Comparison of ENCODE assay signal across 1 cellular context in genomic region chr6:29752451-29753308, GRCh38.
TF ChIP-seq lines count a peak whose summit lies in the region.

No MANE protein-coding gene starts in this region.

TF ChIP-seq in HepG2, 621 proteins besides CTCF, POLR2A, EP300 and RAD21 (continued from another document and continues in another):
- TF ChIP-seq HMGXB4 (CRISPR knock-in tag; IDR thresholded peaks at IDR 0.05; ENCODE audit: borderline replicate concordance in 1 of 2, low read depth in 1 of 2) (peak; percentile 98 to 100), EEA1 (CRISPR knock-in tag; IDR thresholded peaks at IDR 0.05; ENCODE audit: borderline replicate concordance) (no peak), THAP7 (CRISPR knock-in tag; IDR thresholded peaks at IDR 0.05) (no peak), ZNF816 (CRISPR knock-in tag; IDR thresholded peaks at IDR 0.05; ENCODE audit: borderline replicate concordance) (no peak), NFKBIZ (CRISPR knock-in tag; IDR thresholded peaks at IDR 0.05) (0 out of 2 replicates have a peak, but pooled peaks have one; percentile 35), ZNF746 (CRISPR knock-in tag; IDR thresholded peaks at IDR 0.05) (no peak), ZFP41 (CRISPR knock-in tag; IDR thresholded peaks at IDR 0.05; ENCODE audit: borderline replicate concordance) (no peak), ZNF784 (CRISPR knock-in tag; IDR thresholded peaks at IDR 0.05; ENCODE audit: borderline replicate concordance) (0 out of 2 replicates have a peak, but pooled peaks have one; percentile 50), ZNF282 (IDR thresholded peaks at IDR 0.05; ENCODE audit: partially characterized antibody) (no peak), ZNF253 (CRISPR knock-in tag; IDR thresholded peaks at IDR 0.05; ENCODE audit: borderline replicate concordance) (no peak), U2AF1 (optimal IDR thresholded peaks at IDR 0.05; ENCODE audit: low read depth, low read length) (peak; percentile 86), HCFC1 (IDR thresholded peaks at IDR 0.05; ENCODE audit: low read depth, low read length) (no peak), ZNF138 (CRISPR knock-in tag; IDR thresholded peaks at IDR 0.05; ENCODE audit: low read depth) (no peak), ZSCAN22 (CRISPR knock-in tag; IDR thresholded peaks at IDR 0.05) (no peak), ZBTB4 (CRISPR knock-in tag; IDR thresholded peaks at IDR 0.05; ENCODE audit: borderline replicate concordance) (no peak), ZFP36 (IDR thresholded peaks at IDR 0.05; ENCODE audit: borderline replicate concordance, low read depth, low read length, partially characterized antibody) (no peak), NCOA2 (CRISPR knock-in tag; IDR thresholded peaks at IDR 0.05) (no peak; the same call in 1 of the 2 replicates), FOXA1 (IDR thresholded peaks at IDR 0.05) (no peak), FOXA1 (CRISPR knock-in tag; IDR thresholded peaks at IDR 0.05) (peak; percentile 42; the same call in 1 of the 2 replicates), ZBTB43 (CRISPR knock-in tag; conservative IDR thresholded peaks at IDR 0.05) (no peak; the same call in 1 of the 2 replicates), AFF4 (CRISPR knock-in tag; IDR thresholded peaks at IDR 0.05) (no peak), SKI (IDR thresholded peaks at IDR 0.05; ENCODE audit: partially characterized antibody) (no peak), ATRX (CRISPR knock-in tag; IDR thresholded peaks at IDR 0.05; ENCODE audit: borderline replicate concordance) (no peak), RORA (CRISPR knock-in tag; IDR thresholded peaks at IDR 0.05) (no peak), BRD4 (CRISPR knock-in tag; IDR thresholded peaks at IDR 0.05) (no peak), ZIK1 (CRISPR knock-in tag; IDR thresholded peaks at IDR 0.05; ENCODE audit: borderline replicate concordance, low read depth) (no peak), ZBTB42 (CRISPR knock-in tag; IDR thresholded peaks at IDR 0.05) (no peak), NFYB (CRISPR knock-in tag; IDR thresholded peaks at IDR 0.05) (no peak), ZC3H13 (CRISPR knock-in tag; IDR thresholded peaks at IDR 0.05) (no peak), NR3C1 (CRISPR knock-in tag; IDR thresholded peaks at IDR 0.05) (no peak), IKZF1 (IDR thresholded peaks at IDR 0.05) (no peak), NR1H2 (CRISPR knock-in tag; IDR thresholded peaks at IDR 0.05; ENCODE audit: borderline replicate concordance, low read depth) (no peak), FOSL2 (CRISPR knock-in tag; IDR thresholded peaks at IDR 0.05) (peak; percentile 63), ZNF577 (CRISPR knock-in tag; IDR thresholded peaks at IDR 0.05; ENCODE audit: borderline replicate concordance, low read depth) (no peak), ZNF317 (CRISPR knock-in tag; IDR thresholded peaks at IDR 0.05) (0 out of 2 replicates have a peak, but pooled peaks have one; percentile 62), ZNF724P (CRISPR knock-in tag; IDR thresholded peaks at IDR 0.05; ENCODE audit: borderline replicate concordance) (peak; percentile 82; the same call in 1 of the 2 replicates), ZNF362 (CRISPR knock-in tag; IDR thresholded peaks at IDR 0.05; ENCODE audit: borderline replicate concordance) (no peak; the same call in 1 of the 2 replicates), ZFP36L1 (CRISPR knock-in tag; IDR thresholded peaks at IDR 0.05) (no peak; the same call in 1 of the 2 replicates), XRCC5 (optimal IDR thresholded peaks at IDR 0.05; ENCODE audit: low read length) (peak; percentile 91), KDM2A (CRISPR knock-in tag; IDR thresholded peaks at IDR 0.05; ENCODE audit: borderline replicate concordance, low read depth) (peak; percentile 98), ZFP82 (CRISPR knock-in tag; IDR thresholded peaks at IDR 0.05; ENCODE audit: borderline replicate concordance) (no peak), ZNF569 (CRISPR knock-in tag; IDR thresholded peaks at IDR 0.05; ENCODE audit: borderline replicate concordance) (no peak), ZNF468 (CRISPR knock-in tag; IDR thresholded peaks at IDR 0.05) (no peak), RBAK (CRISPR knock-in tag; IDR thresholded peaks at IDR 0.05) (no peak)
- TF ChIP-seq, protein P1, sequence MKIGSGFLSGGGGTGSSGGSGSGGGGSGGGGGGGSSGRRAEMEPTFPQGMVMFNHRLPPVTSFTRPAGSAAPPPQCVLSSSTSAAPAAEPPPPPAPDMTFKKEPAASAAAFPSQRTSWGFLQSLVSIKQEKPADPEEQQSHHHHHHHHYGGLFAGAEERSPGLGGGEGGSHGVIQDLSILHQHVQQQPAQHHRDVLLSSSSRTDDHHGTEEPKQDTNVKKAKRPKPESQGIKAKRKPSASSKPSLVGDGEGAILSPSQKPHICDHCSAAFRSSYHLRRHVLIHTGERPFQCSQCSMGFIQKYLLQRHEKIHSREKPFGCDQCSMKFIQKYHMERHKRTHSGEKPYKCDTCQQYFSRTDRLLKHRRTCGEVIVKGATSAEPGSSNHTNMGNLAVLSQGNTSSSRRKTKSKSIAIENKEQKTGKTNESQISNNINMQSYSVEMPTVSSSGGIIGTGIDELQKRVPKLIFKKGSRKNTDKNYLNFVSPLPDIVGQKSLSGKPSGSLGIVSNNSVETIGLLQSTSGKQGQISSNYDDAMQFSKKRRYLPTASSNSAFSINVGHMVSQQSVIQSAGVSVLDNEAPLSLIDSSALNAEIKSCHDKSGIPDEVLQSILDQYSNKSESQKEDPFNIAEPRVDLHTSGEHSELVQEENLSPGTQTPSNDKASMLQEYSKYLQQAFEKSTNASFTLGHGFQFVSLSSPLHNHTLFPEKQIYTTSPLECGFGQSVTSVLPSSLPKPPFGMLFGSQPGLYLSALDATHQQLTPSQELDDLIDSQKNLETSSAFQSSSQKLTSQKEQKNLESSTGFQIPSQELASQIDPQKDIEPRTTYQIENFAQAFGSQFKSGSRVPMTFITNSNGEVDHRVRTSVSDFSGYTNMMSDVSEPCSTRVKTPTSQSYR (CRISPR knock-in tag; IDR thresholded peaks at IDR 0.05; ENCODE audit: borderline replicate concordance), result peak; percentile 57; the same call in 1 of the 2 replicates
- TF ChIP-seq, protein P2, sequence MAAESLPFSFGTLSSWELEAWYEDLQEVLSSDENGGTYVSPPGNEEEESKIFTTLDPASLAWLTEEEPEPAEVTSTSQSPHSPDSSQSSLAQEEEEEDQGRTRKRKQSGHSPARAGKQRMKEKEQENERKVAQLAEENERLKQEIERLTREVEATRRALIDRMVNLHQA (CRISPR knock-in tag; IDR thresholded peaks at IDR 0.05), result no peak
- TF ChIP-seq, protein P3, sequence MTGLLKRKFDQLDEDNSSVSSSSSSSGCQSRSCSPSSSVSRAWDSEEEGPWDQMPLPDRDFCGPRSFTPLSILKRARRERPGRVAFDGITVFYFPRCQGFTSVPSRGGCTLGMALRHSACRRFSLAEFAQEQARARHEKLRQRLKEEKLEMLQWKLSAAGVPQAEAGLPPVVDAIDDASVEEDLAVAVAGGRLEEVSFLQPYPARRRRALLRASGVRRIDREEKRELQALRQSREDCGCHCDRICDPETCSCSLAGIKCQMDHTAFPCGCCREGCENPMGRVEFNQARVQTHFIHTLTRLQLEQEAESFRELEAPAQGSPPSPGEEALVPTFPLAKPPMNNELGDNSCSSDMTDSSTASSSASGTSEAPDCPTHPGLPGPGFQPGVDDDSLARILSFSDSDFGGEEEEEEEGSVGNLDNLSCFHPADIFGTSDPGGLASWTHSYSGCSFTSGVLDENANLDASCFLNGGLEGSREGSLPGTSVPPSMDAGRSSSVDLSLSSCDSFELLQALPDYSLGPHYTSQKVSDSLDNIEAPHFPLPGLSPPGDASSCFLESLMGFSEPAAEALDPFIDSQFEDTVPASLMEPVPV (CRISPR knock-in tag; IDR thresholded peaks at IDR 0.05), result no peak
